1 cellular context compared by ENCODE assay signal in genomic region chr20:44776977-44777376, GRCh38.
A peak's percentile ranks its signal among the peaks of the same experiment; 100 is the strongest.
TF ChIP-seq lines count a peak whose summit lies in the region.

No MANE protein-coding gene starts in this region.

TF ChIP-seq in HepG2, 621 proteins besides CTCF, POLR2A, EP300 and RAD21 (continued from another document and continues in another):
- peak; percentile 58; the same call in 1 of the 2 replicates for TF ChIP-seq NFAT5 (CRISPR knock-in tag; IDR thresholded peaks at IDR 0.05)
- TF ChIP-seq ZNF430 (CRISPR knock-in tag; IDR thresholded peaks at IDR 0.05), result peak; percentile 59; the same call in 1 of the 2 replicates
- no peak for TF ChIP-seq ZNF564 (CRISPR knock-in tag; IDR thresholded peaks at IDR 0.05)
- TF ChIP-seq DBP (CRISPR knock-in tag; IDR thresholded peaks at IDR 0.05; ENCODE audit: not compliant biosample characterization), result no peak
- no peak for TF ChIP-seq ZNF674 (CRISPR knock-in tag; IDR thresholded peaks at IDR 0.05; ENCODE audit: low read depth)
- peak; percentile 62 for TF ChIP-seq RARA (CRISPR knock-in tag; IDR thresholded peaks at IDR 0.05)
- no peak for TF ChIP-seq SETDB1 (CRISPR knock-in tag; IDR thresholded peaks at IDR 0.05; ENCODE audit: borderline replicate concordance)
- no peak for TF ChIP-seq ZNF75D (CRISPR knock-in tag; IDR thresholded peaks at IDR 0.05; ENCODE audit: borderline replicate concordance)
- TF ChIP-seq ZNF543 (CRISPR knock-in tag; IDR thresholded peaks at IDR 0.05), result no peak
- no peak for TF ChIP-seq ZNF691 (CRISPR knock-in tag; IDR thresholded peaks at IDR 0.05; ENCODE audit: borderline replicate concordance, low read depth)
- TF ChIP-seq, protein P1, sequence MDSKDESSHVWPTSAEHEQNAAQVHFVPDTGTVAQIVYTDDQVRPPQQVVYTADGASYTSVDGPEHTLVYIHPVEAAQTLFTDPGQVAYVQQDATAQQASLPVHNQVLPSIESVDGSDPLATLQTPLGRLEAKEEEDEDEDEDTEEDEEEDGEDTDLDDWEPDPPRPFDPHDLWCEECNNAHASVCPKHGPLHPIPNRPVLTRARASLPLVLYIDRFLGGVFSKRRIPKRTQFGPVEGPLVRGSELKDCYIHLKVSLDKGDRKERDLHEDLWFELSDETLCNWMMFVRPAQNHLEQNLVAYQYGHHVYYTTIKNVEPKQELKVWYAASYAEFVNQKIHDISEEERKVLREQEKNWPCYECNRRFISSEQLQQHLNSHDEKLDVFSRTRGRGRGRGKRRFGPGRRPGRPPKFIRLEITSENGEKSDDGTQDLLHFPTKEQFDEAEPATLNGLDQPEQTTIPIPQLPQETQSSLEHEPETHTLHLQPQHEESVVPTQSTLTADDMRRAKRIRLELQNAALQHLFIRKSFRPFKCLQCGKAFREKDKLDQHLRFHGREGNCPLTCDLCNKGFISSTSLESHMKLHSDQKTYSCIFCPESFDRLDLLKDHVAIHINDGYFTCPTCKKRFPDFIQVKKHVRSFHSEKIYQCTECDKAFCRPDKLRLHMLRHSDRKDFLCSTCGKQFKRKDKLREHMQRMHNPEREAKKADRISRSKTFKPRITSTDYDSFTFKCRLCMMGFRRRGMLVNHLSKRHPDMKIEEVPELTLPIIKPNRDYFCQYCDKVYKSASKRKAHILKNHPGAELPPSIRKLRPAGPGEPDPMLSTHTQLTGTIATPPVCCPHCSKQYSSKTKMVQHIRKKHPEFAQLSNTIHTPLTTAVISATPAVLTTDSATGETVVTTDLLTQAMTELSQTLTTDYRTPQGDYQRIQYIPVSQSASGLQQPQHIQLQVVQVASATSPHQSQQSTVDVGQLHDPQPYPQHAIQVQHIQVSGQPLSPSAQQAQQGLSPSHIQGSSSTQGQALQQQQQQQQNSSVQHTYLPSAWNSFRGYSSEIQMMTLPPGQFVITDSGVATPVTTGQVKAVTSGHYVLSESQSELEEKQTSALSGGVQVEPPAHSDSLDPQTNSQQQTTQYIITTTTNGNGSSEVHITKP (CRISPR knock-in tag; IDR thresholded peaks at IDR 0.05; ENCODE audit: low read depth), result no peak
- TF ChIP-seq ZBTB46 (CRISPR knock-in tag; IDR thresholded peaks at IDR 0.05; ENCODE audit: borderline replicate concordance), result no peak
- TF ChIP-seq BRCA1 (CRISPR knock-in tag; IDR thresholded peaks at IDR 0.05), result 0 out of 2 replicates have a peak, but pooled peaks have one; percentile 56
- 0 out of 2 replicates have a peak, but pooled peaks have one; percentile 52 for TF ChIP-seq ETV6 (CRISPR knock-in tag; conservative IDR thresholded peaks at IDR 0.05)
- no peak for TF ChIP-seq THYN1 (CRISPR knock-in tag; IDR thresholded peaks at IDR 0.05; ENCODE audit: borderline replicate concordance, low read depth)
- no peak for TF ChIP-seq ZNF44 (CRISPR knock-in tag; IDR thresholded peaks at IDR 0.05)
- TF ChIP-seq TCF12 (IDR thresholded peaks at IDR 0.05), result no peak
- TF ChIP-seq TCF12 (CRISPR knock-in tag; IDR thresholded peaks at IDR 0.05), result no peak
- no peak for TF ChIP-seq MYNN (CRISPR knock-in tag; IDR thresholded peaks at IDR 0.05; ENCODE audit: low read depth)
- TF ChIP-seq HMGXB3 (CRISPR knock-in tag; IDR thresholded peaks at IDR 0.05; ENCODE audit: borderline replicate concordance), result peak; percentile 66; the same call in 1 of the 2 replicates
- no peak for TF ChIP-seq MEIS2 (CRISPR knock-in tag; IDR thresholded peaks at IDR 0.05)
- no peak for TF ChIP-seq AGO1 (IDR thresholded peaks at IDR 0.05; ENCODE audit: low read depth, low read length, poor library complexity, severe bottlenecking)
- no peak for TF ChIP-seq SP1 (IDR thresholded peaks at IDR 0.05)
- no peak for TF ChIP-seq SP1 (CRISPR knock-in tag; IDR thresholded peaks at IDR 0.05)
- TF ChIP-seq ZNF318 (CRISPR knock-in tag; IDR thresholded peaks at IDR 0.05), result no peak
